29 cellular contexts compared by ENCODE assay signal in genomic region chr2:5777089-5777488, GRCh38.
DNase-seq lines count a peak whose midpoint lies in the region; FAIRE-seq and TF ChIP-seq lines count a peak whose summit lies in the region.
"Had no signal": no experiment of that assay in that cellular context is flagged by ENCODE, and none has a peak within 500 bp of the region (broad histone marks: within the 10 kb centered on the region; RNA-seq: fewer than 3 reads in every experiment).

No MANE protein-coding gene starts in this region.

- peak overlapping the region; percentile 5 for H3K4me2 ChIP-seq in astrocyte (ENCODE audit: low read length)
- peak overlapping the region; percentile 44 for H3K4me2 ChIP-seq in smooth muscle cell
- H3K4me2 ChIP-seq in Karpas-422 (ENCODE audit: low read depth, low read length, poor library complexity, severe bottlenecking): no peak overlapping the region

- H3K9me3 Mint-ChIP-seq in astrocyte (ENCODE audit: unreplicated experiment) (no peaks in the 10 kb centered on the region), CD14-positive monocyte (peaks cover 0 to 4% (median 2%) of the 10 kb centered on the region in 7 donors)
- H3K9me3 Mint-ChIP-seq in activated naive CD4-positive, alpha-beta T cell treated with anti-CD3 and anti-CD28 coated beads, Interleukin-2, amount 10 ng/mL, durations not matched to agents 7 days and 5 days: peaks cover 7% of the 10 kb centered on the region
- H3K9me3 Mint-ChIP-seq: stimulated activated naive CD8-positive, alpha-beta T cell treated with anti-CD3 and anti-CD28 coated beads, Interleukin-15, amount 100 ng/mL, for 72 hours had no signal

- no peak for FAIRE-seq in astrocyte (lab: Jason Lieb, UNC)
- FAIRE-seq: frontal cortex, K562 had no signal

- H3K9ac ChIP-seq in astrocyte (ENCODE audit: low read length) (no peak overlapping the region), smooth muscle cell (ENCODE audit: low read depth) (no peak overlapping the region), Karpas-422 (ENCODE audit: low read length) (no peak overlapping the region)

- TF ChIP-seq CTCF in astrocyte (IDR thresholded peaks at IDR 0.05; ENCODE audit: insufficient read depth, low read depth, low read length) (no peak), smooth muscle cell (IDR thresholded peaks at IDR 0.05; ENCODE audit: borderline replicate concordance, insufficient read depth, poor library complexity, severe bottlenecking) (no peak), CD14-positive monocyte (IDR thresholded peaks at IDR 0.05) (no peak)

- no peaks in the 10 kb centered on the region for H3K9me3 ChIP-seq in astrocyte (ENCODE audit: insufficient read depth, low read depth, low read length)
- no peaks in the 10 kb centered on the region for H3K9me3 ChIP-seq in smooth muscle cell (replicated peaks; ENCODE audit: low read depth)
- no peaks in the 10 kb centered on the region for H3K9me3 ChIP-seq in Karpas-422 (ENCODE audit: low read length)

- CTCF ChIA-PET in activated naive CD4-positive, alpha-beta T cell treated with anti-CD3 and anti-CD28 coated beads, Interleukin-2, amount 10 ng/mL, durations not matched to agents 7 days and 5 days (lab: Charles Lee): no interaction called here

- H3K4me1 Mint-ChIP-seq in astrocyte (ENCODE audit: low read depth, unreplicated experiment): peaks cover 5% of the 10 kb centered on the region
- no peaks in the 10 kb centered on the region for H3K4me1 Mint-ChIP-seq in activated naive CD4-positive, alpha-beta T cell treated with anti-CD3 and anti-CD28 coated beads, Interleukin-2, amount 10 ng/mL, durations not matched to agents 7 days and 5 days
- no peaks in the 10 kb centered on the region for H3K4me1 Mint-ChIP-seq in CD14-positive monocyte
- H3K4me1 Mint-ChIP-seq: activated CD4-positive, alpha-beta T cell treated with anti-CD3 and anti-CD28 coated beads for 36 hours; CD4-positive, CD25-positive, alpha-beta regulatory T cell; naive thymus-derived CD8-positive, alpha-beta T cell; stimulated activated naive CD8-positive, alpha-beta T cell treated with anti-CD3 and anti-CD28 coated beads, Interleukin-15, amount 100 ng/mL, for 72 hours had no signal

- DNase-seq in NCI-H1417 (lab: John Stamatoyannopoulos, UW) (peak in 2 of 3 experiments; percentile 7 to 22), NCI-H1417 treated with DMSO at 0.1 percent for 48 hours (lab: John Stamatoyannopoulos, UW) (no peak), astrocyte (ENCODE audit: low read depth) (peak; percentile 61), kidney tubule cell (ENCODE audit: low spot score) (peak; percentile 68), smooth muscle cell (lab: John Stamatoyannopoulos, UW; ENCODE audit: unreplicated experiment) (no peak), Karpas-422 (no peak), CD14-positive monocyte (ENCODE audit: low spot score) (no peak)
- DNase-seq in activated naive CD4-positive, alpha-beta T cell treated with anti-CD3 and anti-CD28 coated beads, Interleukin-2, amount 10 ng/mL, durations not matched to agents 7 days and 5 days: no peak
- DNase-seq: 8988T; activated CD4-positive, alpha-beta T cell treated with anti-CD3 and anti-CD28 coated beads for 36 hours; activated gamma-delta T cell treated with Interleukin-2 at 50 U/mL for 16 hours; activated T-cell treated with anti-CD3 and anti-CD28 coated beads, Interleukin-2, amount 50 U/mL, for 1 hour; CD4-positive, CD25-positive, alpha-beta regulatory T cell; effector CD4-positive, alpha-beta T cell; H7; left colon; midbrain; MM.1S; naive thymus-derived CD8-positive, alpha-beta T cell; NCI-H1436; nucleus accumbens; stimulated activated CD4-positive, alpha-beta T cell treated with anti-CD3 and anti-CD28 coated beads, Interleukin-1b, Interleukin-23, amount 100 ng/mL, for 48 hours; stimulated activated CD8-positive, alpha-beta memory T cell treated with anti-CD3 and anti-CD28 coated beads, Interleukin-4, amount 100 ng/mL, for 48 hours; stimulated activated naive CD8-positive, alpha-beta T cell treated with anti-CD3 and anti-CD28 coated beads, Interleukin-15, amount 100 ng/mL, for 72 hours; T-helper 2 cell had no signal

- H3K4me3 Mint-ChIP-seq in astrocyte (ENCODE audit: unreplicated experiment): no peak overlapping the region
- no peak overlapping the region for H3K4me3 Mint-ChIP-seq in activated naive CD4-positive, alpha-beta T cell treated with anti-CD3 and anti-CD28 coated beads, Interleukin-2, amount 10 ng/mL, durations not matched to agents 7 days and 5 days
- no peak overlapping the region for H3K4me3 Mint-ChIP-seq in CD14-positive monocyte
- H3K4me3 Mint-ChIP-seq: activated CD4-positive, alpha-beta T cell treated with anti-CD3 and anti-CD28 coated beads for 36 hours; brain; CD4-positive, CD25-positive, alpha-beta regulatory T cell; naive thymus-derived CD8-positive, alpha-beta T cell; stimulated activated naive CD8-positive, alpha-beta T cell treated with anti-CD3 and anti-CD28 coated beads, Interleukin-15, amount 100 ng/mL, for 72 hours had no signal

- no peaks in the 10 kb centered on the region for H4K20me1 ChIP-seq in astrocyte (ENCODE audit: insufficient read depth, low read length)
- no peaks in the 10 kb centered on the region for H4K20me1 ChIP-seq in smooth muscle cell (ENCODE audit: low read depth)
- H4K20me1 ChIP-seq in Karpas-422 (ENCODE audit: insufficient read depth, low read depth, low read length): no peaks in the 10 kb centered on the region

- H3K4me3 ChIP-seq in astrocyte (ENCODE audit: insufficient read depth, low read depth, low read length) (no peak overlapping the region), smooth muscle cell (no peak overlapping the region), Karpas-422 (ENCODE audit: low read length) (no peak overlapping the region)
- H3K4me3 ChIP-seq: K562, skin epidermis had no signal

- no peaks in the 10 kb centered on the region for H3K27me3 ChIP-seq in astrocyte (ENCODE audit: insufficient read depth, low read length)
- H3K27me3 ChIP-seq in smooth muscle cell (ENCODE audit: low read depth): no peaks in the 10 kb centered on the region
- no peaks in the 10 kb centered on the region for H3K27me3 ChIP-seq in Karpas-422 (ENCODE audit: low read length)

- H3K27ac ChIP-seq in astrocyte (ENCODE audit: low read depth, low read length) (no peak overlapping the region), smooth muscle cell (ENCODE audit: low read depth) (peak overlapping the region; percentile 50), Karpas-422 (ENCODE audit: low read length) (no peak overlapping the region)
- H3K27ac ChIP-seq: skin epidermis had no signal

- WGBS in smooth muscle cell (ENCODE audit: low lambda C conversion rate): 59% methylated on average over 4 of the region's 4 CpGs

- H2AFZ ChIP-seq in astrocyte (ENCODE audit: low read depth, low read length) (no peak overlapping the region), smooth muscle cell (ENCODE audit: low read depth) (no peak overlapping the region), Karpas-422 (ENCODE audit: low read length) (no peak overlapping the region)

- H3K4me1 ChIP-seq in astrocyte (ENCODE audit: insufficient read depth, low read length) (peaks cover 7% of the 10 kb centered on the region), smooth muscle cell (ENCODE audit: low read depth) (no peaks in the 10 kb centered on the region), Karpas-422 (ENCODE audit: low read length) (no peaks in the 10 kb centered on the region)

- H3K36me3 Mint-ChIP-seq in astrocyte (ENCODE audit: low read depth, unreplicated experiment) (no peaks in the 10 kb centered on the region), CD14-positive monocyte (no peaks in the 10 kb centered on the region)
- no peaks in the 10 kb centered on the region for H3K36me3 Mint-ChIP-seq in activated naive CD4-positive, alpha-beta T cell treated with anti-CD3 and anti-CD28 coated beads, Interleukin-2, amount 10 ng/mL, durations not matched to agents 7 days and 5 days
- H3K36me3 Mint-ChIP-seq: brain; CD4-positive, CD25-positive, alpha-beta regulatory T cell; naive thymus-derived CD8-positive, alpha-beta T cell had no signal

- H3K27me3 Mint-ChIP-seq in astrocyte (ENCODE audit: low read depth, unreplicated experiment) (no peaks in the 10 kb centered on the region), CD14-positive monocyte (ENCODE audit: low read depth in 3 of 3) (peaks cover 0 to 1% (median 0%) of the 10 kb centered on the region in 3 donors)
- no peaks in the 10 kb centered on the region for H3K27me3 Mint-ChIP-seq in activated naive CD4-positive, alpha-beta T cell treated with anti-CD3 and anti-CD28 coated beads, Interleukin-2, amount 10 ng/mL, durations not matched to agents 7 days and 5 days
- H3K27me3 Mint-ChIP-seq: brain; CD4-positive, CD25-positive, alpha-beta regulatory T cell; stimulated activated naive CD8-positive, alpha-beta T cell treated with anti-CD3 and anti-CD28 coated beads, Interleukin-15, amount 100 ng/mL, for 72 hours had no signal

- intact Hi-C loops in CD14-positive monocyte (cut with micrococcal nuclease): no loop called here

- no peaks in the 10 kb centered on the region for H3K36me3 ChIP-seq in astrocyte (ENCODE audit: insufficient read depth, low read length)
- H3K36me3 ChIP-seq in smooth muscle cell (ENCODE audit: low read depth): no peaks in the 10 kb centered on the region
- H3K36me3 ChIP-seq in Karpas-422 (ENCODE audit: insufficient read depth, low read length): no peaks in the 10 kb centered on the region

- H3K9me2 ChIP-seq in Karpas-422 (replicated peaks; ENCODE audit: insufficient read depth, low read length): no peaks in the 10 kb centered on the region

- H3F3A ChIP-seq in smooth muscle cell (ENCODE audit: low read depth): no peaks in the 10 kb centered on the region

- no peak overlapping the region for H3K27ac Mint-ChIP-seq in astrocyte (ENCODE audit: unreplicated experiment)
- H3K27ac Mint-ChIP-seq in activated naive CD4-positive, alpha-beta T cell treated with anti-CD3 and anti-CD28 coated beads, Interleukin-2, amount 10 ng/mL, durations not matched to agents 7 days and 5 days: no peak overlapping the region
- H3K27ac Mint-ChIP-seq in CD14-positive monocyte: no peak overlapping the region
- H3K27ac Mint-ChIP-seq: activated CD4-positive, alpha-beta T cell treated with anti-CD3 and anti-CD28 coated beads for 36 hours; CD4-positive, CD25-positive, alpha-beta regulatory T cell; naive thymus-derived CD8-positive, alpha-beta T cell; stimulated activated naive CD8-positive, alpha-beta T cell treated with anti-CD3 and anti-CD28 coated beads, Interleukin-15, amount 100 ng/mL, for 72 hours had no signal

- no peaks in the 10 kb centered on the region for H3K79me2 ChIP-seq in astrocyte (ENCODE audit: insufficient read depth, low read length)
- no peaks in the 10 kb centered on the region for H3K79me2 ChIP-seq in smooth muscle cell (ENCODE audit: low read depth)
- H3K79me2 ChIP-seq in Karpas-422 (ENCODE audit: low read length): no peaks in the 10 kb centered on the region

Comparison
In these comparisons a context has a peak if more than half of its experiments do, and no peak if none do; other contexts are left out.
1. DNase-seq: peak in NCI-H1417 (2 of 3), astrocyte (single experiment) and kidney tubule cell (single experiment); none in NCI-H1417 treated with DMSO at 0.1 percent for 48 hours (single experiment), smooth muscle cell (single experiment), activated naive CD4-positive, alpha-beta T cell treated with anti-CD3 and anti-CD28 coated beads, Interleukin-2, amount 10 ng/mL, durations not matched to agents 7 days and 5 days (single experiment), Karpas-422 (single experiment) and CD14-positive monocyte (single experiment).